ENCODE assay signal across 20 cellular contexts in the genomic region with DNA sequence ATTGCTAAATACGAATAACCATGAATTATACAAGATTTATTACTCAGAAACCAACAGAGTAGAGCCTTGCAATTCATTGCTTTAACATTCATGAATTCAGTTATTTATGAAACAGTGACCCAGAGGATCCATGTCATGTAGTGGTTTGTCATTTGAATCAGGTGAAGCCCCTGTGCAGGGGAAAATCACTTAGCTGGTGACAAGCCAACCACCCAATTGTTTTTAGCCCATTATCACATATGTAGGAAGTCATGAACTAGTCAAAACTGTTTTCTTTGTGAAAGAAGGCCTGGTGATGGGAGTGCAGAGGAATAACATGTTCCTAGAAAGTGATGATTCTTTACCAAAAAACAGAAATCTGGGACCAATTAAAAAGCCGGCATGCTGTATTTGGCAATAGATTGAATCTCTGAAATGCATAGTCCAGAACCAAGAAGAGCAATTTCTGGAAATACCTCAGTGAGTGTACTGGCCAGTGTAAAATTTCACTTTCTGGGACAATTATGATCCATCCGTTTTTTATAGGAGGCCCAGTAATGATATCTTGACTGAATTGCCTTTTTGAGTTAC.
"Had no signal": no experiment of that assay in that cellular context is flagged by ENCODE, and none has a peak within 500 bp of the region (broad histone marks: within the 10 kb centered on the region; RNA-seq: fewer than 3 reads in every experiment).

No MANE protein-coding gene starts in this region.

- FAIRE-seq: endothelial cell of umbilical vein, kidney had no signal

- H3K27ac ChIP-seq: adrenal gland, breast epithelium, esophagus muscularis mucosa, gastrocnemius medialis, thyroid gland, WERI-Rb-1 had no signal

- H3K4me3 ChIP-seq: adrenal gland, breast epithelium, esophagus muscularis mucosa, gastrocnemius medialis, thyroid gland had no signal

- H3K4me1 ChIP-seq: adrenal gland, breast epithelium had no signal

- H3K36me3 ChIP-seq: adrenal gland, breast epithelium, gastrocnemius medialis, thyroid gland, WERI-Rb-1 had no signal

- DNase-seq: activated CD4-positive, alpha-beta T cell treated with anti-CD3 and anti-CD28 coated beads for 1 hour; activated CD4-positive, alpha-beta T cell treated with anti-CD3 and anti-CD28 coated beads, Interleukin-2, amount 50 U/mL, for 4 hours; activated gamma-delta T cell; activated T-cell treated with anti-CD3 and anti-CD28 coated beads, Interleukin-2, amount 50 U/mL, for 72 hours; adrenal gland; cerebellar nuclear complex; effector memory CD4-positive, alpha-beta T cell; gastrocnemius medialis; head of caudate nucleus; kidney; stimulated activated CD4-positive, alpha-beta T cell treated with anti-CD3 and anti-CD28 coated beads, Interleukin-12 subunit alpha, Interleukin-12 subunit beta, amount 100 ng/mL, for 4 hours; stimulated activated CD4-positive, alpha-beta T cell treated with anti-CD3 and anti-CD28 coated beads, Interleukin-1b, Interleukin-23, amount 100 ng/mL, for 48 hours; stimulated activated CD8-positive, alpha-beta memory T cell treated with anti-CD3 and anti-CD28 coated beads, Interleukin-4, amount 100 ng/mL, for 48 hours; stimulated activated naive CD4-positive, alpha-beta T cell treated with Interleukin-2 at 50 U/mL for 16 hours; thyroid gland; WERI-Rb-1 had no signal

- H3K9me3 ChIP-seq: adrenal gland, breast epithelium, esophagus muscularis mucosa, gastrocnemius medialis, thyroid gland had no signal

- ATAC-seq: activated T-cell treated with anti-CD3 and anti-CD28 coated beads, Interleukin-2, amount 50 U/mL, for 72 hours; gastrocnemius medialis; left lobe of liver had no signal

- H3K27me3 ChIP-seq: adrenal gland, breast epithelium, esophagus muscularis mucosa, gastrocnemius medialis, thyroid gland had no signal
